ENCODE assay signal across 8 cellular contexts in genomic region chr18:78875268-78875997, GRCh38.
A peak's percentile ranks its signal among the peaks of the same experiment; 100 is the strongest.
DNase-seq lines count a peak whose midpoint lies in the region; ATAC-seq and TF ChIP-seq lines count a peak whose summit lies in the region.

No MANE protein-coding gene starts in this region.

- CTCF ChIA-PET in activated naive CD4-positive, alpha-beta T cell treated with anti-CD3 and anti-CD28 coated beads, Interleukin-2, amount 10 ng/mL, durations not matched to agents 7 days and 5 days (lab: Charles Lee): interaction anchor here (1.1 to 2.1 kb wide), 2 partner anchors 10 to 16 kb away, joined by 3 to 9 read pairs; no protein-coding TSS in a partner anchor

- TF ChIP-seq CTCF in heart left ventricle (IDR thresholded peaks at IDR 0.05): peak in 11 of 12 donors; percentile 14 to 57 (median 39)
- TF ChIP-seq CTCF in liver (IDR thresholded peaks at IDR 0.05; ENCODE audit: low read depth, low read length, missing input control): peak; percentile 39
- TF ChIP-seq CTCF in lower leg skin (IDR thresholded peaks at IDR 0.05): no peak

- H3K9me3 Mint-ChIP-seq in activated naive CD4-positive, alpha-beta T cell treated with anti-CD3 and anti-CD28 coated beads, Interleukin-2, amount 10 ng/mL, durations not matched to agents 7 days and 5 days: no peaks in the 10 kb centered on the region

- no peak overlapping the region for H3K27ac ChIP-seq in heart left ventricle
- no peak overlapping the region for H3K27ac ChIP-seq in liver (ENCODE audit: low read depth in 1 of 2, low read length in 2 of 2)

- H3K4me3 ChIP-seq in heart left ventricle: no peak overlapping the region
- H3K4me3 ChIP-seq in liver (ENCODE audit: low read depth in 1 of 3, low read length in 3 of 3): no peak overlapping the region
- no peak overlapping the region for H3K4me3 ChIP-seq in lower leg skin (ENCODE audit: low read depth, poor library complexity, severe bottlenecking)

- H3K4me1 Mint-ChIP-seq in activated naive CD4-positive, alpha-beta T cell treated with anti-CD3 and anti-CD28 coated beads, Interleukin-2, amount 10 ng/mL, durations not matched to agents 7 days and 5 days: no peaks in the 10 kb centered on the region

- TF ChIP-seq RAD21 in liver (IDR thresholded peaks at IDR 0.05): peak; percentile 33 to 72

- peaks cover 11% of the 10 kb centered on the region for H3K27me3 Mint-ChIP-seq in activated naive CD4-positive, alpha-beta T cell treated with anti-CD3 and anti-CD28 coated beads, Interleukin-2, amount 10 ng/mL, durations not matched to agents 7 days and 5 days

- H3K4me1 ChIP-seq in heart left ventricle (peaks cover 0 to 10% (median 0%) of the 10 kb centered on the region in 12 donors), liver (ENCODE audit: control insufficient read depth in 4 of 4, insufficient read depth in 4 of 4, low read length in 3 of 4) (no peaks in the 10 kb centered on the region)

- H3K36me3 Mint-ChIP-seq in activated naive CD4-positive, alpha-beta T cell treated with anti-CD3 and anti-CD28 coated beads, Interleukin-2, amount 10 ng/mL, durations not matched to agents 7 days and 5 days: no peaks in the 10 kb centered on the region

- no peak overlapping the region for H3K27ac Mint-ChIP-seq in activated naive CD4-positive, alpha-beta T cell treated with anti-CD3 and anti-CD28 coated beads, Interleukin-2, amount 10 ng/mL, durations not matched to agents 7 days and 5 days

- TF ChIP-seq POLR2A in heart left ventricle (IDR thresholded peaks at IDR 0.05) (no peak), lower leg skin (IDR thresholded peaks at IDR 0.05) (no peak)

- H3K36me3 ChIP-seq in heart left ventricle: no peaks in the 10 kb centered on the region
- H3K36me3 ChIP-seq in liver (ENCODE audit: control insufficient read depth in 4 of 4, insufficient read depth in 3 of 4, low read depth in 1 of 4, low read length in 3 of 4): no peaks in the 10 kb centered on the region

- ATAC-seq in heart left ventricle (peak in 2 of 4 donors; percentile 38 to 49), Right ventricle myocardium inferior (no peak)

- H3K9ac ChIP-seq in liver (ENCODE audit: low read depth in 1 of 2, low read length in 2 of 2): no peak overlapping the region

- no peak overlapping the region for H3K4me3 Mint-ChIP-seq in activated naive CD4-positive, alpha-beta T cell treated with anti-CD3 and anti-CD28 coated beads, Interleukin-2, amount 10 ng/mL, durations not matched to agents 7 days and 5 days

- H3K27me3 ChIP-seq in heart left ventricle (peaks cover 0 to 29% (median 0%) of the 10 kb centered on the region in 9 donors), liver (ENCODE audit: control insufficient read depth in 4 of 4, insufficient read depth in 4 of 4, low read length in 3 of 4) (peaks cover 0 to 2% (median 1%) of the 10 kb centered on the region in 4 donors)

- no peaks in the 10 kb centered on the region for H3K9me3 ChIP-seq in heart left ventricle
- H3K9me3 ChIP-seq in liver (ENCODE audit: control insufficient read depth in 4 of 4, low read length in 3 of 4): no peaks in the 10 kb centered on the region

- DNase-seq in heart left ventricle (no peak), Right ventricle myocardium inferior (ENCODE audit: missing footprints) (no peak), NCI-H460 (ENCODE audit: extremely low read depth, low read depth) (peak; percentile 34), HPDE6-E6E7 (ENCODE audit: extremely low spot score) (no peak), lower leg skin (ENCODE audit: low spot score in 2 of 2) (no peak), NCI-H524 treated with DMSO at 0.1 percent for 48 hours (lab: John Stamatoyannopoulos, UW) (no peak)
- DNase-seq in activated naive CD4-positive, alpha-beta T cell treated with anti-CD3 and anti-CD28 coated beads, Interleukin-2, amount 10 ng/mL, durations not matched to agents 7 days and 5 days: peak; percentile 55

- 64 to 72% (median 68%) methylated on average over 14 of the region's 14 CpGs for WGBS in heart left ventricle, 4 donors
- 59% methylated on average over 14 of the region's 14 CpGs for WGBS in liver
- WGBS in lower leg skin, 2 donors: 76 to 79% methylated on average over 14 of the region's 14 CpGs

- intact Hi-C loops in heart left ventricle (cut with DNase I) (loop anchor here in 7 of 10 donors (2.0 to 10.0 kb wide), 3 partner anchors 369 to 372 kb away; no protein-coding TSS in a partner anchor), Right ventricle myocardium inferior (cut with DNase I) (loop anchor here (5.0 kb wide), 1 partner anchor 372 kb away; no protein-coding TSS in a partner anchor), lower leg skin (cut with DNase I; ENCODE audit: low total_unique reads) (no loop called here)

TF ChIP-seq in liver, 16 proteins besides CTCF, POLR2A, EP300 and RAD21:
- no peak for TF ChIP-seq GABPA (IDR thresholded peaks at IDR 0.05 in 1 of 2, conservative IDR thresholded peaks at IDR 0.05 in 1 of 2)
- no peak for TF ChIP-seq YY1 (IDR thresholded peaks at IDR 0.05)

Comparison
In these comparisons a context has a peak if more than half of its experiments do, and no peak if none do; other contexts are left out.
1. DNase-seq: peak in NCI-H460 (single experiment) and activated naive CD4-positive, alpha-beta T cell treated with anti-CD3 and anti-CD28 coated beads, Interleukin-2, amount 10 ng/mL, durations not matched to agents 7 days and 5 days (single experiment); none in heart left ventricle (0 of 5), Right ventricle myocardium inferior (single experiment), HPDE6-E6E7 (single experiment), lower leg skin (0 of 2) and NCI-H524 treated with DMSO at 0.1 percent for 48 hours (single experiment).
2. CTCF ChIP-seq: peak in heart left ventricle (11 of 12) and liver (single experiment); none in lower leg skin (0 of 3).